Comparison of ENCODE assay signal across 21 cellular contexts in genomic region chr13:47904891-47905290, GRCh38.
"Had no signal": no experiment of that assay in that cellular context is flagged by ENCODE, and none has a peak within 500 bp of the region (broad histone marks: within the 10 kb centered on the region; RNA-seq: fewer than 3 reads in every experiment).

No MANE protein-coding gene starts in this region.

- H3K4me3 ChIP-seq: cardiac muscle cell had no signal

- H3K36me3 ChIP-seq: brain microvascular endothelial cell, cardiac muscle cell had no signal

- H3K27ac ChIP-seq: cardiac muscle cell had no signal

- DNase-seq: activated CD4-positive, alpha-beta T cell treated with anti-CD3 and anti-CD28 coated beads for 1 hour; activated CD4-positive, alpha-beta T cell treated with anti-CD3 and anti-CD28 coated beads, Interleukin-2, amount 10 ng/mL, durations not matched to agents 24 days and 14 days; activated CD4-positive, alpha-beta T cell treated with anti-CD3 and anti-CD28 coated beads, Interleukin-2, amount 50 U/mL, for 48 hours; activated CD8-positive, alpha-beta memory T cell treated with anti-CD3 and anti-CD28 coated beads, Interleukin-2, amount 10 ng/mL, durations not matched to agents 7 days and 5 days; activated effector memory CD4-positive, alpha-beta T cell treated with anti-CD3 and anti-CD28 coated beads, Interleukin-2, amount 50 U/mL, for 16 hours; activated naive CD4-positive, alpha-beta T cell treated with Interleukin-2 at 50 U/mL for 16 hours; activated naive CD8-positive, alpha-beta T cell treated with anti-CD3 and anti-CD28 coated beads for 36 hours; activated T-cell treated with anti-CD3 and anti-CD28 coated beads, Interleukin-2, amount 50 U/mL, for 4 hours; brain microvascular endothelial cell; MM.1S; NCI-H1048; NCI-H1694; NCI-H2029 treated with DMSO at 0.1 percent for 48 hours; NCI-H510A treated with DMSO at 0.1 percent for 48 hours; NCI-H69; NK-92 treated with Interleukin-12 subunit alpha and Interleukin-12 subunit beta, amount 100 ng/mL, for 24 hours; SHP77 treated with DMSO at 0.1 percent for 48 hours; T-helper 17 cell; T-helper 9 cell had no signal

- ATAC-seq: activated CD8-positive, alpha-beta memory T cell treated with anti-CD3 and anti-CD28 coated beads, Interleukin-2, amount 10 ng/mL, durations not matched to agents 7 days and 5 days; activated T-cell treated with anti-CD3 and anti-CD28 coated beads, Interleukin-2, amount 50 U/mL, for 4 hours; T-helper 17 cell; WTC11 had no signal

- H3K27me3 ChIP-seq: brain microvascular endothelial cell, cardiac muscle cell had no signal
